24 cellular contexts compared by ENCODE assay signal in the genomic region with DNA sequence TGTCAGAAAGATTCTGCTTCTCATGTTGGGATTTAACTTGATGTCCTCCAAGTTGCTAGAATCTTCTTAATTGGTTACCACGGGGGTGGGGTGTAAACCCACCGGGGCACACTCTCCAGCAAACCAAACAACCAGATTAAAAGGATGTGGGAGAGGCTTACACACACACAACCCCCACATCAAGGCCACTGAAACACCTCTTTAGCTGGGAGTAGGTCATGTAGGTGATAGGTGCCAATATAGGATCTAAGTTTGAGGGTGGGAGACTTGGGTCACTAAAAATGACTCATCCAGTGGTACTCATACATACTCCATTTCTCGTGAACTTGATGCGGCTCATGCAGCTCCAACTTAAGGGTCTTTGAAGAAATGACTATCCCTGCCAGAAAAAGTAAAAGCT. TPM values are rescaled to one million over a fixed set of nuclear protein-coding genes. Genes with fewer than 3 reads are reported as not detected.
A peak's percentile ranks its signal among the peaks of the same experiment; 100 is the strongest.
DNase-seq lines count a peak whose midpoint lies in the region; ATAC-seq and TF ChIP-seq lines count a peak whose summit lies in the region.
"Had no signal": no experiment of that assay in that cellular context is flagged by ENCODE, and none has a peak within 500 bp of the region (broad histone marks: within the 10 kb centered on the region; RNA-seq: fewer than 3 reads in every experiment).

No MANE protein-coding gene starts in this region.

- peaks cover 62% of the 10 kb centered on the region for H3K4me1 ChIP-seq in DND-41 (ENCODE audit: insufficient read depth, low read length)
- H3K4me1 ChIP-seq in naive thymus-derived CD4-positive, alpha-beta T cell (ENCODE audit: control insufficient read depth in 2 of 2, insufficient read depth in 2 of 2, low read length in 2 of 2), result peaks cover 61 to 74% of the 10 kb centered on the region in 2 donors
- H3K4me1 ChIP-seq: body of pancreas, colonic mucosa, prostate gland, tibial nerve had no signal

- H3K9me3 Mint-ChIP-seq in activated T-helper 1 cell treated with anti-CD3 and anti-CD28 coated beads, Interleukin-12 subunit alpha, Interleukin-12 subunit beta, Interleukin-2, Interleukin-4 antibody, amounts not matched to agents 30 ng/mL and 10 ng/mL and 1 ng/mL, durations not matched to agents 14 hours and 24 hours and 36 hours, result peaks cover 7% of the 10 kb centered on the region
- peaks cover 0 to 9% (median 0%) of the 10 kb centered on the region in 11 donors for H3K9me3 Mint-ChIP-seq in naive thymus-derived CD4-positive, alpha-beta T cell

- peak overlapping the region; percentile 85 for H3K27ac Mint-ChIP-seq in activated T-helper 1 cell treated with anti-CD3 and anti-CD28 coated beads, Interleukin-12 subunit alpha, Interleukin-12 subunit beta, Interleukin-2, Interleukin-4 antibody, amounts not matched to agents 30 ng/mL and 10 ng/mL and 1 ng/mL, durations not matched to agents 14 hours and 24 hours and 36 hours
- H3K27ac Mint-ChIP-seq in naive thymus-derived CD4-positive, alpha-beta T cell, result peak overlapping the region; percentile 57 to 93 (median 87)
- H3K27ac Mint-ChIP-seq: memory B cell had no signal

- no peaks in the 10 kb centered on the region for H3K27me3 ChIP-seq in DND-41 (ENCODE audit: insufficient read depth, low read length, poor library complexity)
- H3K27me3 ChIP-seq in naive thymus-derived CD4-positive, alpha-beta T cell (ENCODE audit: control insufficient read depth in 2 of 2, insufficient read depth in 2 of 2, low read length in 2 of 2), result no peaks in the 10 kb centered on the region
- H3K27me3 ChIP-seq: body of pancreas, colonic mucosa had no signal

- no peaks in the 10 kb centered on the region for H3K79me2 ChIP-seq in DND-41 (ENCODE audit: insufficient read depth, low read length)

- H4K20me1 ChIP-seq in DND-41 (ENCODE audit: insufficient read depth, low read length), result no peaks in the 10 kb centered on the region

- no peak overlapping the region for H3K27ac ChIP-seq in DND-41 (ENCODE audit: low read length)
- H3K27ac ChIP-seq in naive thymus-derived CD4-positive, alpha-beta T cell (ENCODE audit: low read depth, low read length), result peak overlapping the region; percentile 48
- H3K27ac ChIP-seq: body of pancreas, C4-2B, colonic mucosa, prostate gland, tibial nerve had no signal

- H3K36me3 Mint-ChIP-seq in activated T-helper 1 cell treated with anti-CD3 and anti-CD28 coated beads, Interleukin-12 subunit alpha, Interleukin-12 subunit beta, Interleukin-2, Interleukin-4 antibody, amounts not matched to agents 30 ng/mL and 10 ng/mL and 1 ng/mL, durations not matched to agents 14 hours and 24 hours and 36 hours (ENCODE audit: low read depth), result peaks cover 7% of the 10 kb centered on the region
- H3K36me3 Mint-ChIP-seq in naive thymus-derived CD4-positive, alpha-beta T cell, result peaks cover 0 to 13% (median 0%) of the 10 kb centered on the region in 5 donors

- H3K4me1 Mint-ChIP-seq in activated T-helper 1 cell treated with anti-CD3 and anti-CD28 coated beads, Interleukin-12 subunit alpha, Interleukin-12 subunit beta, Interleukin-2, Interleukin-4 antibody, amounts not matched to agents 30 ng/mL and 10 ng/mL and 1 ng/mL, durations not matched to agents 14 hours and 24 hours and 36 hours (ENCODE audit: low read depth), result peaks cover 92% of the 10 kb centered on the region
- H3K4me1 Mint-ChIP-seq in naive thymus-derived CD4-positive, alpha-beta T cell, result peaks cover 33 to 98% (median 88%) of the 10 kb centered on the region in 7 donors
- H3K4me1 Mint-ChIP-seq: memory B cell had no signal

- intact Hi-C loops in activated T-helper 1 cell treated with anti-CD3 and anti-CD28 coated beads, Interleukin-12 subunit alpha, Interleukin-12 subunit beta, Interleukin-2, Interleukin-4 antibody, amounts not matched to agents 30 ng/mL and 10 ng/mL and 1 ng/mL, durations not matched to agents 14 hours and 24 hours and 36 hours (cut with micrococcal nuclease), result loop anchor here (1.0 to 2.0 kb wide), 4 partner anchors 8 to 39 kb away; no protein-coding TSS in a partner anchor
- intact Hi-C loops in naive thymus-derived CD4-positive, alpha-beta T cell (cut with micrococcal nuclease), result loop anchor here (1.0 to 5.0 kb wide), 3 partner anchors 8 to 40 kb away; no protein-coding TSS in a partner anchor

- H3K4me3 Mint-ChIP-seq in activated T-helper 1 cell treated with anti-CD3 and anti-CD28 coated beads, Interleukin-12 subunit alpha, Interleukin-12 subunit beta, Interleukin-2, Interleukin-4 antibody, amounts not matched to agents 30 ng/mL and 10 ng/mL and 1 ng/mL, durations not matched to agents 14 hours and 24 hours and 36 hours, result peak overlapping the region; percentile 63
- peak overlapping the region; percentile 26 to 81 (median 66) for H3K4me3 Mint-ChIP-seq in naive thymus-derived CD4-positive, alpha-beta T cell
- H3K4me3 Mint-ChIP-seq: memory B cell had no signal

- no peak overlapping the region for H3K4me2 ChIP-seq in DND-41 (ENCODE audit: insufficient read depth, low read length)

- H3K4me3 ChIP-seq in DND-41 (ENCODE audit: low read depth in 1 of 2, low read length in 2 of 2), result no peak overlapping the region
- H3K4me3 ChIP-seq in naive thymus-derived CD4-positive, alpha-beta T cell (ENCODE audit: low read length), result no peak overlapping the region
- H3K4me3 ChIP-seq: body of pancreas, colonic mucosa, prostate gland, skin epidermis, tibial nerve had no signal

- POLR2A ChIA-PET in naive thymus-derived CD4-positive, alpha-beta T cell (lab: Charles Lee), result interaction anchor here (0.6 to 6.9 kb wide), 8 partner anchors 10 to 71 kb away, joined by 3 to 86 read pairs (median 8); no protein-coding TSS in a partner anchor

- H2AFZ ChIP-seq in DND-41 (ENCODE audit: low read depth, low read length), result no peak overlapping the region

- peak; percentile 43 for DNase-seq in activated CD4-positive, alpha-beta T cell treated with anti-CD3 and anti-CD28 coated beads for 48 hours
- DNase-seq in activated CD4-positive, alpha-beta T cell treated with anti-CD3 and anti-CD28 coated beads, Interleukin-2, amount 50 U/mL, for 1 hour, result no peak
- DNase-seq in DND-41, result peak; percentile 12
- no peak for DNase-seq in activated T-helper 1 cell treated with anti-CD3 and anti-CD28 coated beads, Interleukin-12 subunit alpha, Interleukin-12 subunit beta, Interleukin-2, Interleukin-4 antibody, amounts not matched to agents 30 ng/mL and 10 ng/mL and 1 ng/mL, durations not matched to agents 14 hours and 24 hours and 36 hours (ENCODE audit: low spot score)
- peak in 1 of 9 donors; percentile 25 for DNase-seq in naive thymus-derived CD4-positive, alpha-beta T cell
- DNase-seq in SIG-M5 (lab: John Stamatoyannopoulos, UW), result no peak
- DNase-seq: activated effector memory CD4-positive, alpha-beta T cell treated with Interleukin-2 at 50 U/mL for 16 hours; body of pancreas; colonic mucosa; DMS79; hypothalamus; kidney; NCI-H2107; NCI-H526; SHP77 treated with DMSO at 0.1 percent for 48 hours had no signal

- no peak overlapping the region for H3K9ac ChIP-seq in DND-41 (ENCODE audit: low read depth, low read length)

- TF ChIP-seq CTCF in DND-41 (IDR thresholded peaks at IDR 0.05; ENCODE audit: borderline replicate concordance, extremely low read depth, low read length, poor library complexity, severe bottlenecking), result no peak

- no peaks in the 10 kb centered on the region for H3K36me3 ChIP-seq in DND-41 (ENCODE audit: insufficient read depth, low read length)
- no peaks in the 10 kb centered on the region for H3K36me3 ChIP-seq in naive thymus-derived CD4-positive, alpha-beta T cell (ENCODE audit: control insufficient read depth in 2 of 3, insufficient read depth in 3 of 3, low read length in 3 of 3)
- H3K36me3 ChIP-seq: colonic mucosa, prostate gland, tibial nerve had no signal

- CTCF ChIA-PET in naive thymus-derived CD4-positive, alpha-beta T cell (lab: Charles Lee), result interaction anchor here (1.8 kb wide), 1 partner anchor 17 kb away, joined by 7 read pairs; no protein-coding TSS in a partner anchor

- H3K9me3 ChIP-seq in DND-41 (ENCODE audit: insufficient read depth, low read length, severe bottlenecking), result no peaks in the 10 kb centered on the region
- no peaks in the 10 kb centered on the region for H3K9me3 ChIP-seq in naive thymus-derived CD4-positive, alpha-beta T cell (ENCODE audit: control insufficient read depth in 2 of 3, low read length in 3 of 3)
- H3K9me3 ChIP-seq: body of pancreas, colonic mucosa, prostate gland, tibial nerve had no signal

- 0 out of 3 replicates have a peak, but pooled peaks have one; percentile 18 for ATAC-seq in DND-41 (ENCODE audit: insufficient read depth, low read depth)
- ATAC-seq in naive thymus-derived CD4-positive, alpha-beta T cell, result peak; percentile 54
- ATAC-seq in GM18873 (IDR thresholded peaks at IDR 0.05; ENCODE audit: low FRiP score, unreplicated experiment), result no peak
- ATAC-seq in HG02798 (IDR thresholded peaks at IDR 0.05; ENCODE audit: poor library complexity, unreplicated experiment), result no peak
- ATAC-seq: body of pancreas had no signal

- H3K27me3 Mint-ChIP-seq in activated T-helper 1 cell treated with anti-CD3 and anti-CD28 coated beads, Interleukin-12 subunit alpha, Interleukin-12 subunit beta, Interleukin-2, Interleukin-4 antibody, amounts not matched to agents 30 ng/mL and 10 ng/mL and 1 ng/mL, durations not matched to agents 14 hours and 24 hours and 36 hours (ENCODE audit: insufficient read depth), result no peaks in the 10 kb centered on the region
- H3K27me3 Mint-ChIP-seq in naive thymus-derived CD4-positive, alpha-beta T cell, result no peaks in the 10 kb centered on the region
- H3K27me3 Mint-ChIP-seq: memory B cell had no signal

RNA-seq across cellular contexts. Expression of gene CD40LG, which starts 20.6 kb away (rescaled TPM):
- total RNA-seq in activated T-helper 1 cell treated with anti-CD3 and anti-CD28 coated beads, Interleukin-12 subunit alpha, Interleukin-12 subunit beta, Interleukin-2, Interleukin-4 antibody, amounts not matched to agents 30 ng/mL and 10 ng/mL and 1 ng/mL, durations not matched to agents 14 hours and 24 hours and 36 hours, result 261 and 272 TPM in 2 replicates
- 100 to 1,000 TPM in 1 of 5 experiments, 10 to 100 TPM in 4; 25.2 to 173 (median 56.8) TPM for total RNA-seq in naive thymus-derived CD4-positive, alpha-beta T cell
- 100 to 1,000 TPM in 1 of 2 donors, 10 to 100 TPM in 1; 72.1 to 127 TPM for polyA plus RNA-seq in naive thymus-derived CD4-positive, alpha-beta T cell
- total RNA-seq: body of pancreas, fibroblast of villous mesenchyme, prostate gland had no signal
- polyA plus RNA-seq: neural cell had no signal

Comparison
In these comparisons a context has a peak if more than half of its experiments do, and no peak if none do; other contexts are left out.
1. DNase-seq: peak in activated CD4-positive, alpha-beta T cell treated with anti-CD3 and anti-CD28 coated beads for 48 hours (single experiment) and DND-41 (single experiment); none in activated CD4-positive, alpha-beta T cell treated with anti-CD3 and anti-CD28 coated beads, Interleukin-2, amount 50 U/mL, for 1 hour (single experiment), activated T-helper 1 cell treated with anti-CD3 and anti-CD28 coated beads, Interleukin-12 subunit alpha, Interleukin-12 subunit beta, Interleukin-2, Interleukin-4 antibody, amounts not matched to agents 30 ng/mL and 10 ng/mL and 1 ng/mL, durations not matched to agents 14 hours and 24 hours and 36 hours (single experiment) and SIG-M5 (single experiment).
2. ATAC-seq: peak in DND-41 (single experiment) and naive thymus-derived CD4-positive, alpha-beta T cell (single experiment); none in GM18873 (single experiment) and HG02798 (single experiment).